Comparison of ENCODE assay signal across 1 cellular context in the genomic region with DNA sequence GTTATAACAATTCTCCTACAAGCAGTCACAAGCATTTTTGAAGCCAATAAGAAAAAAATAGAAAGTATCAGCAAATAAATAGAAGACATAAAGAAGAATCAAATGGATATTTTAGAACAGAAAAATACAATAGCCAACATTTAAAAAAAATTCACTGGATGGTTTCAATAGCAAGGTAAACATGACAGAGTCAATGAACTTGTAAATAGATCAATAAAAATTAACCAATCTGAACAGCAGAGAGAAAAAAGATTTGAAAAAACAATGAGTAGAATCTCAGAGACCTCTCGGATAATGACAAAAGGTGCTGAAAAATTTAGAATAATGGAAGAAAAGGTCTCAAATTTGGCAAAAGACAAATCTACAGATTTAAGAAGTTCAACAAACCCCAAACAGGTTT.
TF ChIP-seq lines count a peak whose summit lies in the region.

No MANE protein-coding gene starts in this region.

TF ChIP-seq in HepG2, 621 proteins besides CTCF, POLR2A, EP300 and RAD21 (continued from another document):
- TF ChIP-seq FOXP1 (IDR thresholded peaks at IDR 0.05) (no peak), FOXP1 (CRISPR knock-in tag; IDR thresholded peaks at IDR 0.05) (peak; percentile 47; the same call in 1 of the 2 replicates), KAT2B (IDR thresholded peaks at IDR 0.05; ENCODE audit: borderline replicate concordance, low read depth, low read length) (peak; percentile 56; the same call in 1 of the 2 replicates)
TF ChIP-seq in HepG2: peak in this region for 3.
